1 cellular context compared by ENCODE assay signal in the genomic region with DNA sequence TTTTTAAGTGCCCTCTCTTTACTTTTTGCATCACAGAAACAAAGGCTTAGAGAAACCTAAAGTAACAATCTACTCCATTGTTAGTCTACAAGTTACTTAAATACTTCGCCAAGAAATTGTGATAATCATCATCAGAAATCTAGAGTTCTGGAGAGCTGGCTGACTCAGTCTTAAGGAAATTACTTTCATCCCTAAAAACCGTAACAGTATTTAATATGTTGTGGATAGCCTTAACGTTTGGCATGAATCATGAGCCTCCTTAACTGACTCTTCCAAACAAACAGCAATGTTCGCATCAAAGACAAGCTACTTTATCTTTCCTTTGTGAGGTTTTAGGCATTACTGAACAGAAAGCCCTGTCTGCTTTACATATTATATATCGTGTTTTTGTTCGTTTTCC.
TF ChIP-seq lines count a peak whose summit lies in the region.

No MANE protein-coding gene starts in this region.

TF ChIP-seq in SK-N-SH treated with all-trans-retinoic acid at 6 μM for 48 hours, 23 proteins besides CTCF, POLR2A, EP300 and RAD21 (continued from another document):
- TF ChIP-seq, protein P1, sequence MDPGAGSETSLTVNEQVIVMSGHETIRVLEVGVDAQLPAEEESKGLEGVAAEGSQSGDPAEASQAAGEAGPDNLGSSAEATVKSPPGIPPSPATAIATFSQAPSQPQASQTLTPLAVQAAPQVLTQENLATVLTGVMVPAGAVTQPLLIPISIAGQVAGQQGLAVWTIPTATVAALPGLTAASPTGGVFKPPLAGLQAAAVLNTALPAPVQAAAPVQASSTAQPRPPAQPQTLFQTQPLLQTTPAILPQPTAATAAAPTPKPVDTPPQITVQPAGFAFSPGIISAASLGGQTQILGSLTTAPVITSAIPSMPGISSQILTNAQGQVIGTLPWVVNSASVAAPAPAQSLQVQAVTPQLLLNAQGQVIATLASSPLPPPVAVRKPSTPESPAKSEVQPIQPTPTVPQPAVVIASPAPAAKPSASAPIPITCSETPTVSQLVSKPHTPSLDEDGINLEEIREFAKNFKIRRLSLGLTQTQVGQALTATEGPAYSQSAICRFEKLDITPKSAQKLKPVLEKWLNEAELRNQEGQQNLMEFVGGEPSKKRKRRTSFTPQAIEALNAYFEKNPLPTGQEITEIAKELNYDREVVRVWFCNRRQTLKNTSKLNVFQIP (CRISPR knock-in tag; IDR thresholded peaks at IDR 0.05; ENCODE audit: borderline replicate concordance, low read depth), result no peak
